ENCODE assay signal across 15 cellular contexts in the genomic region with DNA sequence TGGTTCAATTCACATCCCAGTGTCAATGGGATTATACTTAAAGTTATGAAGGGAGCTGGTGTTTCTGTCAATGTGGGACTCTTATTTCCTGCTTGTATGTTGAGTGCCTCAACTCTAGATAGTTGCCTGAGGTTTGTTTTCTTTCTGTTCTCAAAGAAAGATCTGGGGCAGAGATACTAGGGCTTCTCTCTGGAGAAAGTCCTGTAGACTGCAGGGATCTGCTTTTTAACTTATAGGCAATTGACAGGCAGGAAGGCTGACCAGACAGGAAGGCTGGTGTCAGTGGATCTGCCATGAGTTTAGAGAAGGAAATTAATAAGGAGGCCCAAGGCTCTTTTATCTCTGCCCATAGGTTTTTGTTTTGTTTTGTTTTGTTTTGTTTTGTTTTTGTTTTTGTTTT.
DNase-seq lines count a peak whose midpoint lies in the region; ATAC-seq and TF ChIP-seq lines count a peak whose summit lies in the region.
"Had no signal": no experiment of that assay in that cellular context is flagged by ENCODE, and none has a peak within 500 bp of the region (broad histone marks: within the 10 kb centered on the region; RNA-seq: fewer than 3 reads in every experiment).

No MANE protein-coding gene starts in this region.

- H2AFZ ChIP-seq in mesenchymal stem cell (ENCODE audit: low read depth, low read length), result no peak overlapping the region

- ATAC-seq in natural killer cell (no peak), HG03045 (IDR thresholded peaks at IDR 0.05; ENCODE audit: unreplicated experiment) (no peak)
- no peak for ATAC-seq in natural killer cell treated with Interleukin-12 subunit alpha and Interleukin-12 subunit beta and Interleukin-15 and Interleukin-18, amount 100 ng/mL, for 72 hours
- ATAC-seq: HepG2 had no signal

- H4K8ac ChIP-seq in mesenchymal stem cell (ENCODE audit: low read length), result no peak overlapping the region

- no peak overlapping the region for H2BK12ac ChIP-seq in mesenchymal stem cell (ENCODE audit: low read length in 2 of 2)

- no peak overlapping the region for H4K91ac ChIP-seq in mesenchymal stem cell (ENCODE audit: low read length)

- no peaks in the 10 kb centered on the region for H3K4me1 ChIP-seq in mesenchymal stem cell (ENCODE audit: control insufficient read depth, insufficient read depth, low read depth, low read length)
- H3K4me1 ChIP-seq in BE2C, result no peaks in the 10 kb centered on the region

- H3K27ac ChIP-seq in mesenchymal stem cell (ENCODE audit: low read length, poor library complexity, severe bottlenecking), result no peak overlapping the region

- H3K18ac ChIP-seq in mesenchymal stem cell (ENCODE audit: low read depth in 1 of 2, low read length in 2 of 2), result no peak overlapping the region

- no peak overlapping the region for H2BK15ac ChIP-seq in mesenchymal stem cell (ENCODE audit: low read depth, poor library complexity, severe bottlenecking)

- H2AK5ac ChIP-seq in mesenchymal stem cell (ENCODE audit: low read length, severe bottlenecking), result no peak overlapping the region

- H3K27ac Mint-ChIP-seq in T-helper 2 cell treated with Interferon-gamma antibody and Interleukin-4, amounts not matched to agents 5 μg/mL and 100 μg/mL, for 36 hours, result no peak overlapping the region
- H3K27ac Mint-ChIP-seq in natural killer cell (peak overlapping the region in 1 of 2 donors; percentile 61), Calu3 (ENCODE audit: unreplicated experiment) (no peak overlapping the region)
- H3K27ac Mint-ChIP-seq in natural killer cell treated with Interleukin-12 subunit alpha and Interleukin-12 subunit beta and Interleukin-15 and Interleukin-18, amount 100 ng/mL, for 72 hours, result peak overlapping the region in 1 of 2 donors; percentile 53
- H3K27ac Mint-ChIP-seq: CD4-positive, alpha-beta T cell; HFFc6 had no signal

- no peaks in the 10 kb centered on the region for H3K9me3 ChIP-seq in mesenchymal stem cell (ENCODE audit: control insufficient read depth, low read length)
- no peaks in the 10 kb centered on the region for H3K9me3 ChIP-seq in BE2C

- CTCF ChIA-PET in Calu3 (lab: Charles Lee), result no interaction called here

- no peaks in the 10 kb centered on the region for H3K79me1 ChIP-seq in mesenchymal stem cell (replicated peaks; ENCODE audit: low read length, poor library complexity, severe bottlenecking)

- intact Hi-C loops in natural killer cell (cut with micrococcal nuclease), result no loop called here
- intact Hi-C loops in Calu3 (cut with micrococcal nuclease; ENCODE audit: unreplicated experiment), result no loop called here

- H3K4me3 Mint-ChIP-seq in T-helper 2 cell treated with Interferon-gamma antibody and Interleukin-4, amounts not matched to agents 5 μg/mL and 100 μg/mL, for 36 hours, result peak overlapping the region; percentile 21
- H3K4me3 Mint-ChIP-seq in natural killer cell, result peak overlapping the region; percentile 10
- no peak overlapping the region for H3K4me3 Mint-ChIP-seq in natural killer cell treated with Interleukin-12 subunit alpha and Interleukin-12 subunit beta and Interleukin-15 and Interleukin-18, amount 100 ng/mL, for 72 hours
- H3K4me3 Mint-ChIP-seq in Calu3 (ENCODE audit: low read depth, unreplicated experiment), result no peak overlapping the region
- H3K4me3 Mint-ChIP-seq: CD4-positive, alpha-beta T cell; HFFc6 had no signal

- no TSS peak for BruUV-seq in Calu3 (replicated peaks; lab: Mats Ljungman, UMichigan)

- H3K36me3 Mint-ChIP-seq in T-helper 2 cell treated with Interferon-gamma antibody and Interleukin-4, amounts not matched to agents 5 μg/mL and 100 μg/mL, for 36 hours (ENCODE audit: low read depth), result no peaks in the 10 kb centered on the region
- H3K36me3 Mint-ChIP-seq in natural killer cell, result no peaks in the 10 kb centered on the region
- no peaks in the 10 kb centered on the region for H3K36me3 Mint-ChIP-seq in natural killer cell treated with Interleukin-12 subunit alpha and Interleukin-12 subunit beta and Interleukin-15 and Interleukin-18, amount 100 ng/mL, for 72 hours
- H3K36me3 Mint-ChIP-seq in Calu3 (ENCODE audit: insufficient read depth, unreplicated experiment), result no peaks in the 10 kb centered on the region

- H3K27me3 ChIP-seq in mesenchymal stem cell (ENCODE audit: control insufficient read depth in 1 of 2, insufficient read depth in 1 of 2, low read length in 2 of 2) (no peaks in the 10 kb centered on the region), BE2C (no peaks in the 10 kb centered on the region)

- TF ChIP-seq CTCF in natural killer cell (IDR thresholded peaks at IDR 0.05), result no peak
- TF ChIP-seq CTCF in Calu3 (IDR thresholded peaks at IDR 0.05; ENCODE audit: unreplicated experiment), result no peak
- no peak for TF ChIP-seq CTCF in BE2C (IDR thresholded peaks at IDR 0.05; ENCODE audit: low read depth, low read length)

- H3K36me3 ChIP-seq in mesenchymal stem cell (ENCODE audit: control insufficient read depth in 1 of 2, insufficient read depth in 2 of 2, low read depth in 1 of 2, low read length in 2 of 2) (no peaks in the 10 kb centered on the region), BE2C (no peaks in the 10 kb centered on the region)

- H3K27me3 Mint-ChIP-seq in T-helper 2 cell treated with Interferon-gamma antibody and Interleukin-4, amounts not matched to agents 5 μg/mL and 100 μg/mL, for 36 hours (ENCODE audit: low read depth), result peaks cover 8% of the 10 kb centered on the region
- H3K27me3 Mint-ChIP-seq in natural killer cell (ENCODE audit: low read depth in 2 of 2) (peaks cover 0 to 6% of the 10 kb centered on the region in 2 donors), Calu3 (ENCODE audit: unreplicated experiment) (peaks cover 23% of the 10 kb centered on the region)
- H3K27me3 Mint-ChIP-seq in natural killer cell treated with Interleukin-12 subunit alpha and Interleukin-12 subunit beta and Interleukin-15 and Interleukin-18, amount 100 ng/mL, for 72 hours, result peaks cover 0 to 5% of the 10 kb centered on the region in 2 donors

- DNase-seq in T-helper 2 cell treated with Interferon-gamma antibody and Interleukin-4, amounts not matched to agents 5 μg/mL and 100 μg/mL, for 36 hours (ENCODE audit: low spot score), result no peak
- DNase-seq in T-helper 2 cell (no peak), natural killer cell (no peak), mesenchymal stem cell (peak; percentile 0), Calu3 (no peak), BE2C (no peak)
- DNase-seq in natural killer cell treated with Interleukin-12 subunit alpha and Interleukin-12 subunit beta and Interleukin-15 and Interleukin-18, amount 100 ng/mL, for 72 hours (ENCODE audit: low spot score), result no peak
- DNase-seq: 8988T; C1 segment of cervical spinal cord; CD4-positive, alpha-beta T cell; DMS79; HCEC 1CT; HFFc6 had no signal

- H2BK120ac ChIP-seq in mesenchymal stem cell (ENCODE audit: low read depth, low read length), result no peak overlapping the region

- H2BK5ac ChIP-seq in mesenchymal stem cell (ENCODE audit: low read depth, low read length, poor library complexity, severe bottlenecking), result no peak overlapping the region

- H3K4me2 ChIP-seq in mesenchymal stem cell (ENCODE audit: low read length, poor library complexity, severe bottlenecking), result no peak overlapping the region

- no peak overlapping the region for H3K9ac ChIP-seq in mesenchymal stem cell (ENCODE audit: low read length)

- H3K4me3 ChIP-seq in mesenchymal stem cell (ENCODE audit: insufficient read depth in 1 of 2, low read depth in 1 of 2, low read length in 2 of 2) (no peak overlapping the region), BE2C (ENCODE audit: low read depth, low read length) (no peak overlapping the region)

- no peak overlapping the region for H3K4ac ChIP-seq in mesenchymal stem cell (ENCODE audit: low read depth in 1 of 2, low read length in 2 of 2)

- no peak overlapping the region for H3K14ac ChIP-seq in mesenchymal stem cell (ENCODE audit: low read length in 2 of 2)

- H3K9me3 Mint-ChIP-seq in T-helper 2 cell treated with Interferon-gamma antibody and Interleukin-4, amounts not matched to agents 5 μg/mL and 100 μg/mL, for 36 hours, result peaks cover 10% of the 10 kb centered on the region
- H3K9me3 Mint-ChIP-seq in natural killer cell, result no peaks in the 10 kb centered on the region
- no peaks in the 10 kb centered on the region for H3K9me3 Mint-ChIP-seq in natural killer cell treated with Interleukin-12 subunit alpha and Interleukin-12 subunit beta and Interleukin-15 and Interleukin-18, amount 100 ng/mL, for 72 hours
- H3K9me3 Mint-ChIP-seq in Calu3 (ENCODE audit: low read depth, unreplicated experiment), result no peaks in the 10 kb centered on the region
- H3K9me3 Mint-ChIP-seq: CD4-positive, alpha-beta T cell; HFFc6 had no signal

- no peak overlapping the region for H3K23ac ChIP-seq in mesenchymal stem cell (ENCODE audit: low read length in 2 of 2)

- H3K4me1 Mint-ChIP-seq in T-helper 2 cell treated with Interferon-gamma antibody and Interleukin-4, amounts not matched to agents 5 μg/mL and 100 μg/mL, for 36 hours (ENCODE audit: low read depth), result peaks cover 9% of the 10 kb centered on the region
- H3K4me1 Mint-ChIP-seq in natural killer cell, result peaks cover 0 to 35% of the 10 kb centered on the region in 2 donors
- peaks cover 12 to 28% of the 10 kb centered on the region in 2 donors for H3K4me1 Mint-ChIP-seq in natural killer cell treated with Interleukin-12 subunit alpha and Interleukin-12 subunit beta and Interleukin-15 and Interleukin-18, amount 100 ng/mL, for 72 hours (ENCODE audit: low read depth in 2 of 2)
- H3K4me1 Mint-ChIP-seq in Calu3 (ENCODE audit: low read depth, unreplicated experiment), result no peaks in the 10 kb centered on the region

Comparison
In these comparisons a context has a peak if more than half of its experiments do, and no peak if none do; other contexts are left out.
1. H3K4me3 Mint-ChIP-seq: peak in T-helper 2 cell treated with Interferon-gamma antibody and Interleukin-4, amounts not matched to agents 5 μg/mL and 100 μg/mL, for 36 hours (single experiment) and natural killer cell (single experiment); none in natural killer cell treated with Interleukin-12 subunit alpha and Interleukin-12 subunit beta and Interleukin-15 and Interleukin-18, amount 100 ng/mL, for 72 hours (single experiment) and Calu3 (single experiment).